ENCODE assay signal across 28 cellular contexts in the genomic region with DNA sequence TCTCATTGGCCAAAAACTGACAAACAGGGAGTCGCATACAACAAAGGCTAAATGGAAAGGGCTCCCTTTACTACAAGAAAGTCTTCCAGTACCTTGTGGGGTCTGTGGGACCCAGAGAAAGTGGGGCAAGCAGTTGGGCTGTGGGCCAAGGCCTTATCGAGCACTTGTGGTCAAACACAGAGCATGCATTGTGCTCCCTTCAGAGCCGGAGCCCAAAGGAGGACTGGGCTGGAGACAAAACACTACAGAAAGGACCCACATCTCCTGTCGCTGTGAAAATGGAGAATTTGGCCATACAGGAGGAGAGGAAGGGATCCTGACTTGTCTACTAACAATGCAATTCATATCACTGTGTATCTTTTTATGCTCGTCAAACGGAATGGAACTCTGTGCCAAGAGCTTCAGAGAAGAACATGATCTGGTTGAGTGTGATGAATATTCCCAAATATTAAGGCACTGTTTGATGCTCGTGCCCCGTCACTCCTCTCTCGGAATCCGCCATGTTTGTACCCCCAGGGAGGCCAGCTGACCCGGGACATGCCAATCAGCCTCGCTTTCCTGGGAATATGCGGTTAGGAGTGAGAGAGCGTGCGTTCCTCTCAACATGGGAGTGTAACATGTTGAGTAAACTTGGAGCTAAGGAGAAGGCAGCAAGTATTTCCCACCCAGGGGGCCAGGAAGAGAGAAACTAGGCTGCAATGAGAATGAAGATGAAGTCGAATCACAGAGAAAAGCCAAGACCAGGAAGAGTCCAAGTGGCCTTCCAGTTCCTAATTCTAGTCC. TPM values are rescaled to one million over a fixed set of nuclear protein-coding genes. Genes with fewer than 3 reads are reported as not detected.
DNase-seq lines count a peak whose midpoint lies in the region; ATAC-seq and TF ChIP-seq lines count a peak whose summit lies in the region.
"Had no signal": no experiment of that assay in that cellular context is flagged by ENCODE, and none has a peak within 500 bp of the region (broad histone marks: within the 10 kb centered on the region; RNA-seq: fewer than 3 reads in every experiment).

No MANE protein-coding gene starts in this region.

- no peaks in the 10 kb centered on the region for H4K20me1 ChIP-seq in Karpas-422 (ENCODE audit: insufficient read depth, low read depth, low read length)

- peaks cover 3% of the 10 kb centered on the region for H3K36me3 Mint-ChIP-seq in neural crest cell (ENCODE audit: low read depth)
- no peaks in the 10 kb centered on the region for H3K36me3 Mint-ChIP-seq in activated CD8-positive, alpha-beta T cell treated with anti-CD3 and anti-CD28 coated beads for 36 hours (ENCODE audit: low read depth)
- H3K36me3 Mint-ChIP-seq: T-cell had no signal

- H3K27ac ChIP-seq in ACC112 (ENCODE audit: low read depth, low read length): peak overlapping the region; percentile 24; the same call in 1 of the 2 replicates
- H3K27ac ChIP-seq in Karpas-422 (ENCODE audit: low read length): peak overlapping the region; percentile 12; the same call in 1 of the 2 replicates
- peak overlapping the region; percentile 52 for H3K27ac ChIP-seq in brain microvascular endothelial cell
- H3K27ac ChIP-seq: colonic mucosa, epithelial cell of prostate, left lung, RWPE1, upper lobe of left lung had no signal

- H3K9me3 ChIP-seq in Karpas-422 (ENCODE audit: low read length): peaks cover 8% of the 10 kb centered on the region
- H3K9me3 ChIP-seq: colonic mucosa had no signal

- no peaks in the 10 kb centered on the region for H3K27me3 ChIP-seq in ACC112 (ENCODE audit: insufficient read depth, low read length)
- no peaks in the 10 kb centered on the region for H3K27me3 ChIP-seq in Karpas-422 (ENCODE audit: low read length)
- no peaks in the 10 kb centered on the region for H3K27me3 ChIP-seq in brain microvascular endothelial cell (replicated peaks)
- H3K27me3 ChIP-seq: colonic mucosa, left lung, upper lobe of left lung had no signal

- H3K27me3 Mint-ChIP-seq in neural crest cell (ENCODE audit: low read depth): no peaks in the 10 kb centered on the region
- H3K27me3 Mint-ChIP-seq in activated CD8-positive, alpha-beta T cell treated with anti-CD3 and anti-CD28 coated beads for 36 hours: no peaks in the 10 kb centered on the region
- H3K27me3 Mint-ChIP-seq: memory B cell; stimulated activated naive B cell treated with anti-CD40 and anti-IgM and Interleukin-4, amounts not matched to agents 10 μg/mL and 1 μg/mL and 100 μg/mL, for 72 hours; T-cell had no signal

- peak overlapping the region; percentile 75 for H3K27ac Mint-ChIP-seq in neural crest cell (ENCODE audit: unreplicated experiment)
- no peak overlapping the region for H3K27ac Mint-ChIP-seq in activated CD8-positive, alpha-beta T cell treated with anti-CD3 and anti-CD28 coated beads for 36 hours
- H3K27ac Mint-ChIP-seq: activated T-helper 2 cell treated with anti-CD3 and anti-CD28 coated beads, Interferon-gamma antibody, Interleukin-2, Interleukin-4, amounts not matched to agents 10 μg/mL and 5 μg/mL and 100 μg/mL, durations not matched to agents 14 hours and 24 hours and 36 hours; memory B cell; T-cell had no signal

- H3K9me3 Mint-ChIP-seq in neural crest cell: peaks cover 9% of the 10 kb centered on the region
- H3K9me3 Mint-ChIP-seq in activated CD8-positive, alpha-beta T cell treated with anti-CD3 and anti-CD28 coated beads for 36 hours: no peaks in the 10 kb centered on the region

- POLR2A ChIA-PET in activated CD8-positive, alpha-beta T cell treated with anti-CD3 and anti-CD28 coated beads for 36 hours (lab: Charles Lee): interaction anchor here (0.7 kb wide), 1 partner anchor 59 kb away, joined by 4 read pairs; no protein-coding TSS in a partner anchor

- H3K79me2 ChIP-seq in ACC112 (ENCODE audit: control insufficient read depth, insufficient read depth, low read length, unreplicated experiment): no peaks in the 10 kb centered on the region
- no peaks in the 10 kb centered on the region for H3K79me2 ChIP-seq in Karpas-422 (ENCODE audit: low read length)

- in situ Hi-C loops in brain microvascular endothelial cell (cut with HindIII; ENCODE audit: low pct_ligation_motif_present, low sequenced_read_pairs): no loop called here

- H3K4me3 Mint-ChIP-seq in neural crest cell: no peak overlapping the region
- no peak overlapping the region for H3K4me3 Mint-ChIP-seq in activated CD8-positive, alpha-beta T cell treated with anti-CD3 and anti-CD28 coated beads for 36 hours
- H3K4me3 Mint-ChIP-seq: memory B cell; stimulated activated naive B cell treated with anti-CD40 and anti-IgM and Interleukin-4, amounts not matched to agents 10 μg/mL and 1 μg/mL and 100 μg/mL, for 72 hours; T-cell had no signal

- ATAC-seq in activated CD8-positive, alpha-beta T cell treated with anti-CD3 and anti-CD28 coated beads for 36 hours: no peak
- no peak for ATAC-seq in HG02852 (IDR thresholded peaks at IDR 0.05; ENCODE audit: unreplicated experiment)
- ATAC-seq in GM19455 (IDR thresholded peaks at IDR 0.05; ENCODE audit: unreplicated experiment): no peak
- ATAC-seq: left lung, sciatic nerve, T-cell had no signal

- H3K9me2 ChIP-seq in Karpas-422 (replicated peaks; ENCODE audit: insufficient read depth, low read length): no peaks in the 10 kb centered on the region

- no peak overlapping the region for H3K4me3 ChIP-seq in ACC112 (ENCODE audit: low read depth, low read length)
- peak overlapping the region; percentile 7; the same call in 1 of the 2 replicates for H3K4me3 ChIP-seq in Karpas-422 (ENCODE audit: low read length)
- no peak overlapping the region for H3K4me3 ChIP-seq in brain microvascular endothelial cell (ENCODE audit: low read depth, low read length)
- H3K4me3 ChIP-seq: colonic mucosa, left lung, upper lobe of left lung had no signal

- H3K4me1 ChIP-seq in ACC112 (ENCODE audit: control insufficient read depth, insufficient read depth, low read length, unreplicated experiment): peaks cover 22% of the 10 kb centered on the region
- H3K4me1 ChIP-seq in Karpas-422 (ENCODE audit: low read length): peaks cover 21% of the 10 kb centered on the region
- H3K4me1 ChIP-seq: colonic mucosa, left lung, upper lobe of left lung had no signal

- no peaks in the 10 kb centered on the region for H3K36me3 ChIP-seq in ACC112 (ENCODE audit: insufficient read depth, low read length)
- no peaks in the 10 kb centered on the region; the same call in 1 of the 2 replicates for H3K36me3 ChIP-seq in Karpas-422 (ENCODE audit: insufficient read depth, low read length)
- no peaks in the 10 kb centered on the region for H3K36me3 ChIP-seq in brain microvascular endothelial cell (replicated peaks)
- H3K36me3 ChIP-seq: colonic mucosa, left lung, upper lobe of left lung had no signal

- intact Hi-C loops in activated CD8-positive, alpha-beta T cell treated with anti-CD3 and anti-CD28 coated beads for 36 hours (cut with micrococcal nuclease): no loop called here

- TF ChIP-seq CTCF in brain microvascular endothelial cell (IDR thresholded peaks at IDR 0.05; ENCODE audit: low read depth, low read length, missing control alignments) (no peak), neural crest cell (conservative IDR thresholded peaks at IDR 0.05) (no peak)
- no peak for TF ChIP-seq CTCF in activated CD8-positive, alpha-beta T cell treated with anti-CD3 and anti-CD28 coated beads for 36 hours (IDR thresholded peaks at IDR 0.05)

- no peak for DNase-seq in Karpas-422
- peak; percentile 30 for DNase-seq in brain microvascular endothelial cell
- no peak for DNase-seq in neural crest cell (ENCODE audit: low read depth, low spot score)
- DNase-seq in activated CD8-positive, alpha-beta T cell treated with anti-CD3 and anti-CD28 coated beads for 36 hours: no peak
- no peak for DNase-seq in stimulated activated CD4-positive, alpha-beta T cell treated with anti-CD3 and anti-CD28 coated beads, Interleukin-4, amount 100 ng/mL, for 4 hours
- DNase-seq: activated CD4-positive, alpha-beta T cell treated with anti-CD3 and anti-CD28 coated beads for 48 hours; activated CD8-positive, alpha-beta memory T cell treated with anti-CD3 and anti-CD28 coated beads for 24 hours; activated naive CD4-positive, alpha-beta T cell treated with anti-CD3 and anti-CD28 coated beads, Interleukin-2, amount 50 U/mL, for 16 hours; activated T-cell treated with anti-CD3 and anti-CD28 coated beads for 4 hours; colonic mucosa; DMS153; effector CD4-positive, alpha-beta T cell; glutamatergic neuron; left lung; NCI-H1048; NCI-H446; NCI-H748 treated with DMSO at 0.1 percent for 48 hours; stimulated activated naive B cell treated with anti-CD40 and anti-IgM and Interleukin-4, amounts not matched to agents 10 μg/mL and 1 μg/mL and 100 μg/mL, for 72 hours; T-cell; upper lobe of left lung had no signal

- no peaks in the 10 kb centered on the region for H3K4me1 Mint-ChIP-seq in neural crest cell
- H3K4me1 Mint-ChIP-seq in activated CD8-positive, alpha-beta T cell treated with anti-CD3 and anti-CD28 coated beads for 36 hours (ENCODE audit: low read depth): peaks cover 4% of the 10 kb centered on the region

- CTCF ChIA-PET in activated CD8-positive, alpha-beta T cell treated with anti-CD3 and anti-CD28 coated beads for 36 hours (lab: Charles Lee): no interaction called here

- H3K9ac ChIP-seq in Karpas-422 (ENCODE audit: low read length): no peak overlapping the region; the same call in 1 of the 2 replicates

- no peak overlapping the region for H2AFZ ChIP-seq in ACC112 (ENCODE audit: low read length, unreplicated experiment)
- no peak overlapping the region for H2AFZ ChIP-seq in Karpas-422 (ENCODE audit: low read length)

- peak overlapping the region; percentile 46 for H3K4me2 ChIP-seq in Karpas-422 (ENCODE audit: low read depth, low read length, poor library complexity, severe bottlenecking)

RNA-seq across cellular contexts. Expression of gene SLC1A4, which starts 36.9 kb away (rescaled TPM):
- 114 and 120 TPM in 2 replicates for total RNA-seq in Karpas-422 (2014; rRNA removed; shearing (Covaris generic); ENCODE audit: low replicate concordance)
- 26.4 and 26.8 TPM in 2 replicates for total RNA-seq in neural crest cell
- total RNA-seq in activated CD8-positive, alpha-beta T cell treated with anti-CD3 and anti-CD28 coated beads for 36 hours: 10 to 100 TPM; 14.6 to 14.9 TPM
